Comparison of ENCODE assay signal across 8 cellular contexts in genomic region chrX:19372170-19373033, GRCh38. TPM values are rescaled to one million over a fixed set of nuclear protein-coding genes. Genes with fewer than 3 reads are reported as not detected.
DNase-seq lines count a peak whose midpoint lies in the region; ATAC-seq and TF ChIP-seq lines count a peak whose summit lies in the region.

No MANE protein-coding gene starts in this region.

- H3K79me2 ChIP-seq in MM.1S (ENCODE audit: low read length): no peaks in the 10 kb centered on the region

- H3K36me3 ChIP-seq in MM.1S (replicated peaks; ENCODE audit: insufficient read depth, low read length): no peaks in the 10 kb centered on the region
- no peaks in the 10 kb centered on the region for H3K36me3 ChIP-seq in ascending aorta

- peak; percentile 70 for TF ChIP-seq CTCF in MM.1S (IDR thresholded peaks at IDR 0.05; ENCODE audit: low read length)
- peak; percentile 19 to 68 (median 40) for TF ChIP-seq CTCF in ascending aorta (IDR thresholded peaks at IDR 0.05)
- TF ChIP-seq CTCF in retinal pigment epithelial cell (conservative IDR thresholded peaks at IDR 0.05; ENCODE audit: low read depth, low read length): peak; percentile 75

- peak overlapping the region; percentile 65 for H2AFZ ChIP-seq in MM.1S (ENCODE audit: low read length)

- DNase-seq in DMS 273 treated with DMSO at 0.1 percent for 48 hours (lab: John Stamatoyannopoulos, UW) (peak; percentile 13), MM.1S (peak; percentile 61), T-helper 22 cell (ENCODE audit: low read depth) (peak; percentile 18), ascending aorta (ENCODE audit: low spot score in 2 of 2) (peak in 1 of 2 donors; percentile 74), hippocampal formation (lab: John Stamatoyannopoulos, UW) (peak; percentile 9 to 17), retinal pigment epithelial cell (ENCODE audit: low read depth) (peak; percentile 29)

- no peaks in the 10 kb centered on the region for H3F3A ChIP-seq in MM.1S (ENCODE audit: insufficient read depth, low read length)

- H4K20me1 ChIP-seq in MM.1S (ENCODE audit: insufficient read depth, low read length): no peaks in the 10 kb centered on the region

- peak overlapping the region; percentile 92 for H3K4me2 ChIP-seq in MM.1S (ENCODE audit: low read depth, low read length)

- peak overlapping the region; percentile 33; the same call in 1 of the 2 replicates for H3K9ac ChIP-seq in MM.1S (ENCODE audit: low read length)

- intact Hi-C loops in ascending aorta (cut with DNase I): loop anchor here (10.0 kb wide), 2 partner anchors 142 to 512 kb away; partner anchors contain the start of genes MAP3K15 and SH3KBP1

- H3K4me1 ChIP-seq in MM.1S (ENCODE audit: low read length) (no peaks in the 10 kb centered on the region), ascending aorta (no peaks in the 10 kb centered on the region)

- ATAC-seq in GM21717 (IDR thresholded peaks at IDR 0.05; ENCODE audit: unreplicated experiment) (peak; percentile 74), GM19455 (IDR thresholded peaks at IDR 0.05; ENCODE audit: unreplicated experiment) (no peak)

- H3K9me2 ChIP-seq in MM.1S (replicated peaks; ENCODE audit: insufficient read depth, low read length): no peaks in the 10 kb centered on the region

- H3K27me3 ChIP-seq in MM.1S (replicated peaks; ENCODE audit: insufficient read depth, low read length): no peaks in the 10 kb centered on the region
- H3K27me3 ChIP-seq in ascending aorta: no peaks in the 10 kb centered on the region

- H3K9me3 ChIP-seq in MM.1S (replicated peaks; ENCODE audit: insufficient read depth, low read length): no peaks in the 10 kb centered on the region
- H3K9me3 ChIP-seq in ascending aorta: no peaks in the 10 kb centered on the region

- no peak overlapping the region for H3K27ac ChIP-seq in MM.1S (ENCODE audit: low read length)
- no peak overlapping the region for H3K27ac ChIP-seq in ascending aorta

- H3K4me3 ChIP-seq in MM.1S (ENCODE audit: low read length) (peak overlapping the region; percentile 54), ascending aorta (peak overlapping the region; percentile 45 to 60), retinal pigment epithelial cell (ENCODE audit: low read length) (peak overlapping the region; percentile 40)

RNA-seq across cellular contexts. Expression of gene PDHA1, which starts 28.7 kb away (rescaled TPM):
- total RNA-seq in ascending aorta: 30.9 TPM
